Comparison of ENCODE assay signal across 12 cellular contexts in the genomic region with DNA sequence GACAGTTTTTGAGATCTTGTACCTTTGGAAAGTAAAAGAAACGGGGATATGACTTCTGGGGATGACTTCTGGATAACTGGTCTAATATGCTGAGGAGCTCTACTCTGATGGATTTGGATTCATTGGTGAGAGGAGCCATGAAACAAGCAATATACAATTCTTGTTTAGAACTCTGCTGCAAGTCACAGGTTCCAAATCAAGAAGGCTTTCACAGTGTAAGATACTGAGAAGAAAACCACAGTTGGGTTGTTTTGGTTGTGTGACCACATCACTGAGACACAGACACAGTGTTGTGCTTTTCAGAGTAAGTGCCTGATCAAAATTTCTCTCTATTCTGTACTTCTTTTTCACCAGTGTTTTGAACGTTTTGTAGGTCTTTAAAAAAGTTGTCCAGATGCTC. TPM values are rescaled to one million over a fixed set of nuclear protein-coding genes. Genes with fewer than 3 reads are reported as not detected.
A peak's percentile ranks its signal among the peaks of the same experiment; 100 is the strongest.
DNase-seq lines count a peak whose midpoint lies in the region; ATAC-seq lines count a peak whose summit lies in the region.
"Had no signal": no experiment of that assay in that cellular context is flagged by ENCODE, and none has a peak within 500 bp of the region (broad histone marks: within the 10 kb centered on the region; RNA-seq: fewer than 3 reads in every experiment).

No MANE protein-coding gene starts in this region.

- H3K9me3 Mint-ChIP-seq in activated T-cell treated with anti-CD3 and anti-CD28 coated beads, Interleukin-2, amount 50 U/mL, for 24 hours, result no peaks in the 10 kb centered on the region
- no peaks in the 10 kb centered on the region for H3K9me3 Mint-ChIP-seq in activated naive CD4-positive, alpha-beta T cell treated with anti-CD3 and anti-CD28 coated beads, Interleukin-2, amount 10 ng/mL, durations not matched to agents 7 days and 5 days
- H3K9me3 Mint-ChIP-seq in stimulated activated naive CD8-positive, alpha-beta T cell treated with anti-CD3 and anti-CD28 coated beads, Interleukin-15, Interleukin-2, amounts not matched to agents 100 ng/mL and 50 ng/mL, for 24 hours, result no peaks in the 10 kb centered on the region

- peak; percentile 54 for ATAC-seq in HG03342 (IDR thresholded peaks at IDR 0.05; ENCODE audit: unreplicated experiment)

- DNase-seq in activated T-cell treated with anti-CD3 and anti-CD28 coated beads, Interleukin-2, amount 50 U/mL, for 24 hours, result no peak
- DNase-seq in activated T-cell treated with anti-CD3 and anti-CD28 coated beads, Interleukin-2, amount 50 U/mL, for 48 hours, result no peak
- peak; percentile 76 for DNase-seq in activated naive CD4-positive, alpha-beta T cell treated with anti-CD3 and anti-CD28 coated beads, Interleukin-2, amount 10 ng/mL, durations not matched to agents 7 days and 5 days
- DNase-seq in ACHN (no peak), cardiac septum (ENCODE audit: low spot score) (no peak), NCI-H2227 treated with DMSO at 0.1 percent for 48 hours (lab: John Stamatoyannopoulos, UW) (no peak)
- DNase-seq: activated CD4-positive, alpha-beta T cell treated with anti-CD3 and anti-CD28 coated beads, Interleukin-2, amount 50 U/mL, for 4 hours; pancreas had no signal

- peak overlapping the region; percentile 92 for H3K27ac Mint-ChIP-seq in activated T-cell treated with anti-CD3 and anti-CD28 coated beads, Interleukin-2, amount 50 U/mL, for 24 hours
- H3K27ac Mint-ChIP-seq in activated naive CD4-positive, alpha-beta T cell treated with anti-CD3 and anti-CD28 coated beads, Interleukin-2, amount 10 ng/mL, durations not matched to agents 7 days and 5 days, result peak overlapping the region; percentile 93
- H3K27ac Mint-ChIP-seq in stimulated activated naive CD8-positive, alpha-beta T cell treated with anti-CD3 and anti-CD28 coated beads, Interleukin-15, Interleukin-2, amounts not matched to agents 100 ng/mL and 50 ng/mL, for 24 hours, result peak overlapping the region; percentile 91

- peak overlapping the region; percentile 59 for H3K4me3 Mint-ChIP-seq in activated T-cell treated with anti-CD3 and anti-CD28 coated beads, Interleukin-2, amount 50 U/mL, for 24 hours
- H3K4me3 Mint-ChIP-seq in activated naive CD4-positive, alpha-beta T cell treated with anti-CD3 and anti-CD28 coated beads, Interleukin-2, amount 10 ng/mL, durations not matched to agents 7 days and 5 days, result peak overlapping the region; percentile 53
- peak overlapping the region; percentile 59 for H3K4me3 Mint-ChIP-seq in stimulated activated naive CD8-positive, alpha-beta T cell treated with anti-CD3 and anti-CD28 coated beads, Interleukin-15, Interleukin-2, amounts not matched to agents 100 ng/mL and 50 ng/mL, for 24 hours

- CTCF ChIA-PET in activated naive CD4-positive, alpha-beta T cell treated with anti-CD3 and anti-CD28 coated beads, Interleukin-2, amount 10 ng/mL, durations not matched to agents 7 days and 5 days (lab: Charles Lee), result interaction anchor here (0.9 to 2.0 kb wide), 6 partner anchors 9 to 37 kb away, joined by 3 to 5 read pairs (median 4); a partner anchor contains a TSS

- H3K27me3 Mint-ChIP-seq in activated T-cell treated with anti-CD3 and anti-CD28 coated beads, Interleukin-2, amount 50 U/mL, for 24 hours, result no peaks in the 10 kb centered on the region
- H3K27me3 Mint-ChIP-seq in activated naive CD4-positive, alpha-beta T cell treated with anti-CD3 and anti-CD28 coated beads, Interleukin-2, amount 10 ng/mL, durations not matched to agents 7 days and 5 days, result peaks cover 3% of the 10 kb centered on the region
- H3K27me3 Mint-ChIP-seq in stimulated activated naive CD8-positive, alpha-beta T cell treated with anti-CD3 and anti-CD28 coated beads, Interleukin-15, Interleukin-2, amounts not matched to agents 100 ng/mL and 50 ng/mL, for 24 hours, result no peaks in the 10 kb centered on the region

- in situ Hi-C loops in ACHN (cut with HindIII; ENCODE audit: low pct_ligation_motif_present, low pct_unique_long_range_greater_than_20kb, low sequenced_read_pairs), result no loop called here

- intact Hi-C loops in cardiac septum (cut with DNase I), result no loop called here

- H3K4me1 Mint-ChIP-seq in activated T-cell treated with anti-CD3 and anti-CD28 coated beads, Interleukin-2, amount 50 U/mL, for 24 hours (ENCODE audit: low read depth), result peaks cover 81% of the 10 kb centered on the region
- H3K4me1 Mint-ChIP-seq in activated naive CD4-positive, alpha-beta T cell treated with anti-CD3 and anti-CD28 coated beads, Interleukin-2, amount 10 ng/mL, durations not matched to agents 7 days and 5 days, result peaks cover 59% of the 10 kb centered on the region
- H3K4me1 Mint-ChIP-seq in stimulated activated naive CD8-positive, alpha-beta T cell treated with anti-CD3 and anti-CD28 coated beads, Interleukin-15, Interleukin-2, amounts not matched to agents 100 ng/mL and 50 ng/mL, for 24 hours (ENCODE audit: low read depth), result peaks cover 94% of the 10 kb centered on the region

- H3K36me3 Mint-ChIP-seq in activated T-cell treated with anti-CD3 and anti-CD28 coated beads, Interleukin-2, amount 50 U/mL, for 24 hours (ENCODE audit: low read depth), result peaks cover 3% of the 10 kb centered on the region
- H3K36me3 Mint-ChIP-seq in activated naive CD4-positive, alpha-beta T cell treated with anti-CD3 and anti-CD28 coated beads, Interleukin-2, amount 10 ng/mL, durations not matched to agents 7 days and 5 days, result peaks cover 3% of the 10 kb centered on the region
- no peaks in the 10 kb centered on the region for H3K36me3 Mint-ChIP-seq in stimulated activated naive CD8-positive, alpha-beta T cell treated with anti-CD3 and anti-CD28 coated beads, Interleukin-15, Interleukin-2, amounts not matched to agents 100 ng/mL and 50 ng/mL, for 24 hours (ENCODE audit: low read depth)

RNA-seq across cellular contexts. Expression of a gene that starts 13.1 kb away (rescaled TPM):
- total RNA-seq in cardiac septum, result 12.0 TPM

RNA-seq across cellular contexts. Expression of a gene that starts 13.2 kb away (rescaled TPM):
- 0.54 TPM for total RNA-seq in cardiac septum

RNA-seq across cellular contexts. Expression of a gene that starts 44.9 kb away (rescaled TPM):
- total RNA-seq in cardiac septum, result not detected
- total RNA-seq: dermis blood vessel endothelial cell, M059J had no signal
